ENCODE assay signal across 1 cellular context in genomic region chrX:47560831-47561652, GRCh38.
TF ChIP-seq lines count a peak whose summit lies in the region.

Gene ARAF (plus strand): TSS chrX:47561205. CDS start chrX:47562968, 1,763 bp downstream.

TF ChIP-seq in IMR-90, 13 proteins besides CTCF, POLR2A, EP300 and RAD21 (continued from another document):
- TF ChIP-seq MAZ (IDR thresholded peaks at IDR 0.05; ENCODE audit: borderline replicate concordance, low read depth, low read length) (peak; percentile 51; the same call in 1 of the 2 replicates), MXI1 (IDR thresholded peaks at IDR 0.05; ENCODE audit: borderline replicate concordance, low read depth, low read length) (peak; percentile 45; the same call in 1 of the 2 replicates), BHLHE40 (IDR thresholded peaks at IDR 0.05; ENCODE audit: low read depth, low read length) (peak; percentile 98), FOS (IDR thresholded peaks at IDR 0.05; ENCODE audit: low read depth, low read length) (peak; percentile 64; the same call in 1 of the 2 replicates)
TF ChIP-seq in IMR-90: peak in this region for 5.
